Comparison of ENCODE assay signal across 30 cellular contexts in the genomic region with DNA sequence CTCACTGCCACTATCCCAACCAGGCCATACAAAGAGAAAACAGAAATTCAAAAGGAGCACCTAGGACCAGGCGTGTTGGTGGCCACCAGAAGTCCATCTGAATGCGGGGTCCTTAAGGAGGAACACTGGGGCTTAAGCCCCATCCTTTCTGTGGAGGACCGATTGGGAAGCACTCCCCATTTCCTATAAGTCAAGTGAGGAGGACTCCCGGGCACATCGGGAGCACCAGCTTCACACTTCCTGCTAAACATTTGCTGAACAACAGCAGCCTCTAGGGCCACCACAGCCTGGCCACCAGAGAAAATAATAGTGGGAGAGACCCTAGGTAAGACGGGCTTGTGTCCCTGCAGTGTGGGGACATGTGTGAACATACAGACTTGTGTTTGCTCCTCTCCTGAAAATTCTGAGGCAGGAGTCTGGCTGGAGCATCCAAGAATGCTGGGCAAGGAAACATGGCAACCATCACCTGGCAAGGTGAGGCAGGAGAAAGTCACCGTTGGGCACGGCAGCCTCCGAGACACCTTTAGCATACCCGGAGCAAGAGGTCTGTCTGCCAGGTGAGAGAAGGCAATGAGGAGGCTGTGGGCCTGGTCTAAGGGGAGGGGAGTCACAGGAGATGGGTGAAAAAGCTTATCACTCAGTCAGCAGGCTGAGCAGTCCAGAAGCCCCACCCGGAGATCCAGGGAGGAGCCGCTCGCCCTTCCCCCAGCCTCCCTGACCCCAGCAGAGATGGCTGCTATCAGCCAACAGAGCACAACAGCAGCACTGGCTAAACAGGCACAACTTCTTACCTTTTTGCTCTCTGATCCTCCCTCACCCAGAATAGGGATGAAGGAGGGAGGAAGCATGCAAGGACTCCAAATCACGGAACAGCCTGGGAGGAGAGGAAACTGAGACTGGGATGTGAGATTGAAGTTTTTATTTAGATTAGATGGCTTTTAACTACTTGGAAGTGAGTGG.
DNase-seq lines count a peak whose midpoint lies in the region; TF ChIP-seq lines count a peak whose summit lies in the region.
"Had no signal": no experiment of that assay in that cellular context is flagged by ENCODE, and none has a peak within 500 bp of the region (broad histone marks: within the 10 kb centered on the region; RNA-seq: fewer than 3 reads in every experiment).

No MANE protein-coding gene starts in this region.

- no peak for TF ChIP-seq POLR2A in sigmoid colon (IDR thresholded peaks at IDR 0.05)

- H3K4me1 Mint-ChIP-seq in endodermal cell = peaks cover 3% of the 10 kb centered on the region
- peaks cover 4% of the 10 kb centered on the region for H3K4me1 Mint-ChIP-seq in neural progenitor cell
- H3K4me1 Mint-ChIP-seq: mesothelial cell of epicardium had no signal

- H3K27ac Mint-ChIP-seq in endodermal cell (peak overlapping the region; percentile 48), neural progenitor cell (peak overlapping the region; percentile 63)
- H3K27ac Mint-ChIP-seq: activated naive CD8-positive, alpha-beta T cell treated with anti-CD3 and anti-CD28 coated beads for 36 hours; activated T-helper 2 cell treated with anti-CD3 and anti-CD28 coated beads, Interferon-gamma antibody, Interleukin-2, Interleukin-4, amounts not matched to agents 10 μg/mL and 5 μg/mL and 100 μg/mL, durations not matched to agents 14 hours and 24 hours and 36 hours; mesothelial cell of epicardium; naive B cell; type B pancreatic cell had no signal

- H3K4me3 Mint-ChIP-seq in endodermal cell (no peak overlapping the region), neural progenitor cell (no peak overlapping the region)
- H3K4me3 Mint-ChIP-seq: activated naive CD8-positive, alpha-beta T cell treated with anti-CD3 and anti-CD28 coated beads for 36 hours; mesothelial cell of epicardium; naive B cell; type B pancreatic cell had no signal

- no peaks in the 10 kb centered on the region for H3K9me3 Mint-ChIP-seq in endodermal cell
- H3K9me3 Mint-ChIP-seq in neural progenitor cell = no peaks in the 10 kb centered on the region
- H3K9me3 Mint-ChIP-seq: activated naive CD8-positive, alpha-beta T cell treated with anti-CD3 and anti-CD28 coated beads for 36 hours; activated T-helper 2 cell treated with anti-CD3 and anti-CD28 coated beads, Interferon-gamma antibody, Interleukin-2, Interleukin-4, amounts not matched to agents 10 μg/mL and 5 μg/mL and 100 μg/mL, durations not matched to agents 14 hours and 24 hours and 36 hours; type B pancreatic cell had no signal

- peak overlapping the region; percentile 25 to 95 (median 80); a peak in 21 of 22 replicates for H3K4me2 ChIP-seq in BLaER1 treated with 17β-estradiol and CSF1 and Interleukin-3, amounts not matched to agents 10 nM and 100 nM
- H3K4me2 ChIP-seq in neural progenitor cell (no peak overlapping the region), GM23248 (ENCODE audit: unreplicated experiment) (no peak overlapping the region)

- peaks cover 19 to 44% (median 25%) of the 10 kb centered on the region in 11 experiments; a peak in 20 of 22 replicates for H3K27me3 ChIP-seq in BLaER1 treated with 17β-estradiol and CSF1 and Interleukin-3, amounts not matched to agents 10 nM and 100 nM
- H3K27me3 ChIP-seq in endodermal cell (ENCODE audit: control insufficient read depth, insufficient read depth, low read length, poor library complexity, severe bottlenecking) = no peaks in the 10 kb centered on the region
- no peaks in the 10 kb centered on the region for H3K27me3 ChIP-seq in neural progenitor cell
- peaks cover 0 to 25% (median 3%) of the 10 kb centered on the region in 3 donors for H3K27me3 ChIP-seq in sigmoid colon
- no peaks in the 10 kb centered on the region; the same call in 1 of the 2 replicates for H3K27me3 ChIP-seq in GM23248 (replicated peaks; ENCODE audit: insufficient read depth)
- H3K27me3 ChIP-seq: ascending aorta, cardiac muscle cell, gastrocnemius medialis had no signal

- H3K9ac ChIP-seq in BLaER1 treated with 17β-estradiol and CSF1 and Interleukin-3, amounts not matched to agents 10 nM and 100 nM = peak overlapping the region in 4 of 11 experiments; percentile 18 to 60 (median 42); a peak in 7 of 22 replicates
- H3K9ac ChIP-seq in endodermal cell (ENCODE audit: extremely low read depth, low read length, poor library complexity, severe bottlenecking) = no peak overlapping the region
- H3K9ac ChIP-seq in neural progenitor cell = no peak overlapping the region
- no peak overlapping the region for H3K9ac ChIP-seq in GM23248

- WGBS in endodermal cell (ENCODE audit: insufficient coverage in 1 of 2, insufficient read length in 1 of 2), 2 experiments = 85 to 90% methylated on average over 3 to 14 of the region's 14 CpGs
- 76 to 79% methylated on average over 14 of the region's 14 CpGs for WGBS in sigmoid colon, 2 donors
- WGBS in GM23248 (ENCODE audit: low coverage in 1 of 2, low lambda C conversion rate in 2 of 2, missing lambda C conversion rate in 2 of 2), 2 experiments = 30 to 38% methylated on average over 14 of the region's 14 CpGs

- intact Hi-C loops in sigmoid colon (cut with DNase I) = no loop called here

- no peaks in the 10 kb centered on the region for H3K79me2 ChIP-seq in neural progenitor cell (ENCODE audit: low read depth)
- no peaks in the 10 kb centered on the region for H3K79me2 ChIP-seq in GM23248 (ENCODE audit: insufficient read depth)

- no peak for TF ChIP-seq CTCF in endodermal cell (conservative IDR thresholded peaks at IDR 0.05)
- TF ChIP-seq CTCF in neural progenitor cell (IDR thresholded peaks at IDR 0.05) = no peak
- no peak for TF ChIP-seq CTCF in sigmoid colon (IDR thresholded peaks at IDR 0.05)

- H3K27me3 Mint-ChIP-seq in endodermal cell (ENCODE audit: insufficient read depth) (peaks cover 3% of the 10 kb centered on the region), neural progenitor cell (ENCODE audit: insufficient read depth, low read depth) (peaks cover 2% of the 10 kb centered on the region)
- H3K27me3 Mint-ChIP-seq: type B pancreatic cell had no signal

- no peaks in the 10 kb centered on the region for H3K9me2 ChIP-seq in GM23248 (ENCODE audit: insufficient read depth)

- no peaks in the 10 kb centered on the region for H3K36me3 ChIP-seq in BLaER1 treated with 17β-estradiol and CSF1 and Interleukin-3, amounts not matched to agents 10 nM and 100 nM
- H3K36me3 ChIP-seq in endodermal cell (ENCODE audit: control insufficient read depth, insufficient read depth, low read length) = no peaks in the 10 kb centered on the region
- H3K36me3 ChIP-seq in neural progenitor cell = no peaks in the 10 kb centered on the region
- H3K36me3 ChIP-seq in sigmoid colon = no peaks in the 10 kb centered on the region
- H3K36me3 ChIP-seq in GM23248 (ENCODE audit: low read depth) = no peaks in the 10 kb centered on the region
- H3K36me3 ChIP-seq: ascending aorta, cardiac muscle cell, gastrocnemius medialis had no signal

- H3K4me3 ChIP-seq in BLaER1 treated with 17β-estradiol and CSF1 and Interleukin-3, amounts not matched to agents 10 nM and 100 nM = no peak overlapping the region
- H3K4me3 ChIP-seq in endodermal cell (ENCODE audit: low read length) (no peak overlapping the region), neural progenitor cell (no peak overlapping the region), sigmoid colon (no peak overlapping the region), GM23248 (no peak overlapping the region)
- H3K4me3 ChIP-seq: ascending aorta, cardiac muscle cell, coronary artery, gastrocnemius medialis had no signal

- H3K36me3 Mint-ChIP-seq in endodermal cell (ENCODE audit: low read depth) (no peaks in the 10 kb centered on the region), neural progenitor cell (no peaks in the 10 kb centered on the region)
- H3K36me3 Mint-ChIP-seq: activated naive CD8-positive, alpha-beta T cell treated with anti-CD3 and anti-CD28 coated beads for 36 hours; mesothelial cell of epicardium; naive B cell; type B pancreatic cell had no signal

- peaks cover 33 to 60% (median 52%) of the 10 kb centered on the region in 10 experiments for H3K4me1 ChIP-seq in BLaER1 treated with 17β-estradiol and CSF1 and Interleukin-3, amounts not matched to agents 10 nM and 100 nM
- H3K4me1 ChIP-seq in endodermal cell (ENCODE audit: control insufficient read depth, insufficient read depth, low read length) = no peaks in the 10 kb centered on the region
- no peaks in the 10 kb centered on the region for H3K4me1 ChIP-seq in neural progenitor cell
- H3K4me1 ChIP-seq in sigmoid colon = no peaks in the 10 kb centered on the region
- no peaks in the 10 kb centered on the region for H3K4me1 ChIP-seq in GM23248 (ENCODE audit: insufficient read depth)
- H3K4me1 ChIP-seq: ascending aorta, Caco-2, gastrocnemius medialis had no signal

- H2AFZ ChIP-seq in neural progenitor cell (replicated peaks) = no peak overlapping the region
- no peak overlapping the region for H2AFZ ChIP-seq in GM23248

- H3K27ac ChIP-seq in BLaER1 treated with 17β-estradiol and CSF1 and Interleukin-3, amounts not matched to agents 10 nM and 100 nM = peak overlapping the region in 5 of 11 experiments; percentile 41 to 73 (median 73); a peak in 8 of 22 replicates
- H3K27ac ChIP-seq in endodermal cell (ENCODE audit: low read depth, low read length) = no peak overlapping the region
- H3K27ac ChIP-seq in neural progenitor cell = no peak overlapping the region
- H3K27ac ChIP-seq in sigmoid colon = no peak overlapping the region
- no peak overlapping the region for H3K27ac ChIP-seq in GM23248
- H3K27ac ChIP-seq: ascending aorta, C4-2B, cardiac muscle cell, coronary artery, gastrocnemius medialis, VCaP had no signal

- peaks cover 0 to 14% (median 10%) of the 10 kb centered on the region in 11 experiments; a peak in 13 of 22 replicates for H4K20me1 ChIP-seq in BLaER1 treated with 17β-estradiol and CSF1 and Interleukin-3, amounts not matched to agents 10 nM and 100 nM
- H4K20me1 ChIP-seq in neural progenitor cell (ENCODE audit: low read depth) (no peaks in the 10 kb centered on the region), GM23248 (ENCODE audit: insufficient read depth) (no peaks in the 10 kb centered on the region)

- in situ Hi-C loops in GM23248 (cut with MboI) = no loop called here

- TF ChIP-seq EP300 in sigmoid colon (IDR thresholded peaks at IDR 0.05) = no peak

- H3F3A ChIP-seq in neural progenitor cell (ENCODE audit: low read depth) (no peaks in the 10 kb centered on the region), GM23248 (ENCODE audit: insufficient read depth) (no peaks in the 10 kb centered on the region)

- H3K9me3 ChIP-seq in BLaER1 treated with 17β-estradiol and CSF1 and Interleukin-3, amounts not matched to agents 10 nM and 100 nM (replicated peaks in 1 of 11) = peaks cover 0 to 5% (median 0%) of the 10 kb centered on the region in 11 experiments; a peak in 4 of 22 replicates
- no peaks in the 10 kb centered on the region for H3K9me3 ChIP-seq in endodermal cell (ENCODE audit: control insufficient read depth, low read length)
- H3K9me3 ChIP-seq in neural progenitor cell (ENCODE audit: low read depth) = no peaks in the 10 kb centered on the region
- H3K9me3 ChIP-seq in sigmoid colon = no peaks in the 10 kb centered on the region
- H3K9me3 ChIP-seq in GM23248 (ENCODE audit: low read depth) = peaks cover under 1% of the 10 kb centered on the region
- H3K9me3 ChIP-seq: ascending aorta, Caco-2, gastrocnemius medialis had no signal

- DNase-seq in HUDEP-2 (lab: John Stamatoyannopoulos, UW; ENCODE audit: unreplicated experiment in 76 of 76) (peak in 65 of 76 experiments; percentile 5 to 74 (median 42)), endodermal cell (peak; percentile 58), neural progenitor cell (ENCODE audit: low spot score) (no peak), sigmoid colon (no peak), SKM-1 treated with dmso at 0.1 percent for 144 hours (lab: John Stamatoyannopoulos, UW; ENCODE audit: unreplicated experiment) (no peak), GM23248 (no peak)
- DNase-seq in activated naive CD4-positive, alpha-beta T cell (lab: John Stamatoyannopoulos, UW) = no peak
- DNase-seq: activated CD4-positive, alpha-beta T cell treated with anti-CD3 and anti-CD28 coated beads, Interleukin-2, amount 50 U/mL, for 1 hour; activated naive CD8-positive, alpha-beta T cell treated with anti-CD3 and anti-CD28 coated beads for 36 hours; Caco-2; DMS79; gastrocnemius medialis; GF-D8; IMR-90; left colon; naive B cell; NCI-H1048; NCI-H1694; NCI-H510A; occipital lobe; stimulated activated CD4-positive, alpha-beta T cell treated with anti-CD3 and anti-CD28 coated beads, Interleukin-2, amount 100 ng/mL, for 48 hours had no signal

Comparison
In these comparisons a context has a peak if more than half of its experiments do, and no peak if none do; other contexts are left out.
1. H3K4me2 ChIP-seq: peak in BLaER1 treated with 17β-estradiol and CSF1 and Interleukin-3, amounts not matched to agents 10 nM and 100 nM (11 of 11); none in neural progenitor cell (single experiment) and GM23248 (single experiment).
2. DNase-seq: peak in HUDEP-2 (65 of 76) and endodermal cell (single experiment); none in neural progenitor cell (single experiment), sigmoid colon (single experiment), SKM-1 treated with dmso at 0.1 percent for 144 hours (single experiment), GM23248 (single experiment) and activated naive CD4-positive, alpha-beta T cell (0 of 4).